Comparison of ENCODE assay signal across 11 cellular contexts in the genomic region with DNA sequence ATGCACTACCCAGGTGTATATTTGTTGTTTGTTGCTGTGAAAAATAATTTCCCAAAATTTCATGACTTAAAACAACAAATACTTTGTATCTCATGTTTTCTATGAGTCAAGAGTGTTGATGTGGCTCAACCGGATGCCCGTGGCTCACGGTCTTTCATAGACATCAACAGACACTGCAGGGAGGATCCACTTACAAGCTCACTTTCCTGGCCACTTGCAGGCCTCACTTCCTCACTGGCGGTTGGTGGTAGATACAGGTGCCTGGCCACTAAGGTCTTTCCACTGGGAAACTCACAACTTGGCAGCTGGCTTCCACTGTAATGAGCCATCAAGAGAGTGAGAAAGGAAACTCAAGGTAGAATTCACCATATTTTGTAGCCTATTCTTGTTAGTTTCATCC.
A peak's percentile ranks its signal among the peaks of the same experiment; 100 is the strongest.
DNase-seq lines count a peak whose midpoint lies in the region; ATAC-seq and TF ChIP-seq lines count a peak whose summit lies in the region.
"Had no signal": no experiment of that assay in that cellular context is flagged by ENCODE, and none has a peak within 500 bp of the region (broad histone marks: within the 10 kb centered on the region; RNA-seq: fewer than 3 reads in every experiment).

No MANE protein-coding gene starts in this region.

- CTCF ChIA-PET in PC-3 (lab: Charles Lee), result no interaction called here
- CTCF ChIA-PET in WTC11 (lab: Charles Lee), result no interaction called here

- peaks cover 13% of the 10 kb centered on the region for H3K4me1 ChIP-seq in PC-3 (ENCODE audit: insufficient read depth, low read length)

- H3K4me3 ChIP-seq in GM12865 (ENCODE audit: low read depth, low read length) (no peak overlapping the region), PC-3 (ENCODE audit: low read length) (no peak overlapping the region)
- H3K4me3 ChIP-seq: thyroid gland had no signal

- H3K36me3 Mint-ChIP-seq in mesothelial cell of epicardium, result no peaks in the 10 kb centered on the region
- no peaks in the 10 kb centered on the region for H3K36me3 Mint-ChIP-seq in WTC11
- H3K36me3 Mint-ChIP-seq: activated naive CD8-positive, alpha-beta T cell treated with anti-CD3 and anti-CD28 coated beads, Interleukin-2, amount 10 ng/mL, durations not matched to agents 7 days and 5 days had no signal

- no peaks in the 10 kb centered on the region for H3F3A ChIP-seq in PC-3 (ENCODE audit: low read length, unreplicated experiment)

- no peak overlapping the region for H3K9ac ChIP-seq in PC-3 (ENCODE audit: low read length)

- H4K20me1 ChIP-seq in PC-3 (ENCODE audit: low read length), result no peaks in the 10 kb centered on the region

- H3K27ac Mint-ChIP-seq in mesothelial cell of epicardium, result peak overlapping the region; percentile 35
- H3K27ac Mint-ChIP-seq in WTC11, result no peak overlapping the region
- H3K27ac Mint-ChIP-seq: activated CD4-positive, alpha-beta T cell treated with anti-CD3 and anti-CD28 coated beads, Interleukin-2, amount 10 ng/mL, durations not matched to agents 24 days and 14 days; activated naive CD8-positive, alpha-beta T cell treated with anti-CD3 and anti-CD28 coated beads, Interleukin-2, amount 10 ng/mL, durations not matched to agents 7 days and 5 days had no signal

- TF ChIP-seq CTCF in GM12865 (IDR thresholded peaks at IDR 0.05; ENCODE audit: insufficient read depth, low read depth, low read length, missing control alignments) (no peak), PC-3 (conservative IDR thresholded peaks at IDR 0.05; ENCODE audit: low read depth, low read length) (no peak), mesothelial cell of epicardium (IDR thresholded peaks at IDR 0.05; ENCODE audit: unreplicated experiment) (no peak), WTC11 (IDR thresholded peaks at IDR 0.05) (no peak)

- intact Hi-C loops in PC-3 (cut with micrococcal nuclease), result no loop called here

- H3K27ac ChIP-seq in PC-3 (ENCODE audit: low read length), result peak overlapping the region; percentile 60
- H3K27ac ChIP-seq: thyroid gland had no signal

- peak overlapping the region; percentile 11; the same call in 1 of the 2 replicates for H2AFZ ChIP-seq in PC-3 (ENCODE audit: low read length)

- no peaks in the 10 kb centered on the region for H3K36me3 ChIP-seq in PC-3 (ENCODE audit: low read depth, low read length)
- H3K36me3 ChIP-seq: thyroid gland had no signal

- POLR2A ChIA-PET in PC-3 (lab: Charles Lee; ENCODE audit: unreplicated experiment), result no interaction called here
- POLR2A ChIA-PET in WTC11 (lab: Charles Lee), result no interaction called here

- ATAC-seq in HG02870 (IDR thresholded peaks at IDR 0.05; ENCODE audit: unreplicated experiment) (peak; percentile 54), PC-3 (no peak), WTC11 (no peak), GM21447 (IDR thresholded peaks at IDR 0.05; ENCODE audit: unreplicated experiment) (no peak)

- H3K4me1 Mint-ChIP-seq in mesothelial cell of epicardium, result peaks cover 21% of the 10 kb centered on the region
- peaks cover 13% of the 10 kb centered on the region for H3K4me1 Mint-ChIP-seq in WTC11
- H3K4me1 Mint-ChIP-seq: activated CD4-positive, alpha-beta T cell treated with anti-CD3 and anti-CD28 coated beads, Interleukin-2, amount 10 ng/mL, durations not matched to agents 24 days and 14 days; activated naive CD8-positive, alpha-beta T cell treated with anti-CD3 and anti-CD28 coated beads, Interleukin-2, amount 10 ng/mL, durations not matched to agents 7 days and 5 days had no signal

- H3K9me3 ChIP-seq in PC-3 (ENCODE audit: low read length), result no peaks in the 10 kb centered on the region
- H3K9me3 ChIP-seq: thyroid gland had no signal

- no peaks in the 10 kb centered on the region for H3K79me2 ChIP-seq in PC-3 (ENCODE audit: low read length)

- peak overlapping the region; percentile 26; the same call in 1 of the 2 replicates for H3K4me2 ChIP-seq in PC-3 (ENCODE audit: low read length)

- DNase-seq in GM12865 (ENCODE audit: low read depth) (peak; percentile 5), PC-3 (no peak), mesothelial cell of epicardium (ENCODE audit: low spot score in 2 of 2, unreplicated experiment in 2 of 2) (no peak), superior temporal gyrus (ENCODE audit: extremely low spot score) (no peak), WTC11 (ENCODE audit: low spot score) (no peak)
- no peak for DNase-seq in activated CD8-positive, alpha-beta memory T cell treated with anti-CD3 and anti-CD28 coated beads for 24 hours
- DNase-seq: activated CD4-positive, alpha-beta T cell treated with anti-CD3 and anti-CD28 coated beads, Interleukin-2, amount 10 ng/mL, durations not matched to agents 24 days and 14 days; activated naive CD8-positive, alpha-beta T cell treated with anti-CD3 and anti-CD28 coated beads, Interleukin-2, amount 10 ng/mL, durations not matched to agents 7 days and 5 days; thyroid gland had no signal

- no peak overlapping the region for H3K4me3 Mint-ChIP-seq in mesothelial cell of epicardium
- H3K4me3 Mint-ChIP-seq in WTC11, result no peak overlapping the region
- H3K4me3 Mint-ChIP-seq: activated CD4-positive, alpha-beta T cell treated with anti-CD3 and anti-CD28 coated beads, Interleukin-2, amount 10 ng/mL, durations not matched to agents 24 days and 14 days; activated naive CD8-positive, alpha-beta T cell treated with anti-CD3 and anti-CD28 coated beads, Interleukin-2, amount 10 ng/mL, durations not matched to agents 7 days and 5 days had no signal

- no TSS peak for BruUV-seq in PC-3 (replicated peaks; lab: Mats Ljungman, UMichigan)

- H3K9me3 Mint-ChIP-seq in mesothelial cell of epicardium (no peaks in the 10 kb centered on the region), WTC11 (no peaks in the 10 kb centered on the region)
- H3K9me3 Mint-ChIP-seq: activated CD4-positive, alpha-beta T cell treated with anti-CD3 and anti-CD28 coated beads, Interleukin-2, amount 10 ng/mL, durations not matched to agents 24 days and 14 days; activated naive CD8-positive, alpha-beta T cell treated with anti-CD3 and anti-CD28 coated beads, Interleukin-2, amount 10 ng/mL, durations not matched to agents 7 days and 5 days had no signal

- H3K27me3 ChIP-seq in PC-3 (ENCODE audit: low read length), result no peaks in the 10 kb centered on the region
- H3K27me3 ChIP-seq: thyroid gland had no signal

- no peaks in the 10 kb centered on the region for H3K27me3 Mint-ChIP-seq in mesothelial cell of epicardium (ENCODE audit: low read depth)
- H3K27me3 Mint-ChIP-seq in WTC11 (ENCODE audit: low read depth), result no peaks in the 10 kb centered on the region
- H3K27me3 Mint-ChIP-seq: activated CD4-positive, alpha-beta T cell treated with anti-CD3 and anti-CD28 coated beads, Interleukin-2, amount 10 ng/mL, durations not matched to agents 24 days and 14 days; activated naive CD8-positive, alpha-beta T cell treated with anti-CD3 and anti-CD28 coated beads, Interleukin-2, amount 10 ng/mL, durations not matched to agents 7 days and 5 days had no signal

- no peaks in the 10 kb centered on the region for H3K9me2 ChIP-seq in PC-3 (replicated peaks; ENCODE audit: low read length)

TF ChIP-seq in WTC11, 78 proteins besides CTCF, POLR2A, EP300 and RAD21:
- TF ChIP-seq FOXK1 (CRISPR knock-in tag; IDR thresholded peaks at IDR 0.05) (no peak), EMX1 (CRISPR knock-in tag; IDR thresholded peaks at IDR 0.05) (no peak), USF2 (CRISPR knock-in tag; IDR thresholded peaks at IDR 0.05) (no peak), NR2C2 (CRISPR knock-in tag; IDR thresholded peaks at IDR 0.05) (no peak), ETV6 (CRISPR knock-in tag; IDR thresholded peaks at IDR 0.05) (no peak), OVOL2 (CRISPR knock-in tag; IDR thresholded peaks at IDR 0.05; ENCODE audit: borderline replicate concordance) (no peak), CREB1 (CRISPR knock-in tag; IDR thresholded peaks at IDR 0.05) (no peak), ZNF416 (CRISPR knock-in tag; IDR thresholded peaks at IDR 0.05) (no peak), ZNF423 (CRISPR knock-in tag; IDR thresholded peaks at IDR 0.05) (no peak), KAT7 (CRISPR knock-in tag; IDR thresholded peaks at IDR 0.05; ENCODE audit: borderline replicate concordance) (no peak), JUN (CRISPR knock-in tag; IDR thresholded peaks at IDR 0.05) (no peak)
- TF ChIP-seq, protein P1, sequence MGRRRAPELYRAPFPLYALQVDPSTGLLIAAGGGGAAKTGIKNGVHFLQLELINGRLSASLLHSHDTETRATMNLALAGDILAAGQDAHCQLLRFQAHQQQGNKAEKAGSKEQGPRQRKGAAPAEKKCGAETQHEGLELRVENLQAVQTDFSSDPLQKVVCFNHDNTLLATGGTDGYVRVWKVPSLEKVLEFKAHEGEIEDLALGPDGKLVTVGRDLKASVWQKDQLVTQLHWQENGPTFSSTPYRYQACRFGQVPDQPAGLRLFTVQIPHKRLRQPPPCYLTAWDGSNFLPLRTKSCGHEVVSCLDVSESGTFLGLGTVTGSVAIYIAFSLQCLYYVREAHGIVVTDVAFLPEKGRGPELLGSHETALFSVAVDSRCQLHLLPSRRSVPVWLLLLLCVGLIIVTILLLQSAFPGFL (CRISPR knock-in tag; IDR thresholded peaks at IDR 0.05; ENCODE audit: borderline replicate concordance), result no peak
- TF ChIP-seq, protein P2, sequence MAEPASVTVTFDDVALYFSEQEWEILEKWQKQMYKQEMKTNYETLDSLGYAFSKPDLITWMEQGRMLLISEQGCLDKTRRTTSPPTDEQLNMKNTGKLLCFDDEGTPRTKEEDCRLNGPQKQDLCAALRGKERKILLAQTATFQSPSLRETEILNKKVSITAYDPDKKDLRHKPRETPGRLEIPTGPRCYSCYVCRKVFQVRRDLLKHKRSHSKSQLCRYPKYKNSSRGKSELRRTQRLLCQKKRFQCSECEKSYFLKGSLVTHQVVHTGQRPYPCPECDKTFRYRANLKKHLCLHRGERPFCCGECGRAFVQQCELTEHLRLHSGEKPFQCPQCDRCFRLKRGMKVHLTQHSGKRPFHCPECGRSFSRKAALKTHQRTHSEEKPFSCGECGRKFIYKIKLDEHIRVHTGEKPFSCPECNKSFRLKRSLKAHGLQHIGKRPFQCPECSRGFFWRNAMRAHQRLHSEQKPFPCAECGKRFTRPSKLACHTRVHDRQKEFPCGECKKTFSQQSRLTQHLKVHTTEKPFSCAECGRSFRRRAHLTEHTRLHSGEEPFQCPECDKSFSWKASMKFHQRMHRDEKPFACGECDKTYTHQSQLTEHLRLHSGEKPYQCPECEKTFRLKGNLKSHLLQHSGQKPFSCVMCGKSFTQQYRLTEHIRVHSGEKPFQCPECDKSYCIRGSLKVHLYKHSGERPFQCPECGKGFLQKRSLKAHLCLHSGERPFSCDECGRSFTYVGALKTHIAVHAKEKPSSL (CRISPR knock-in tag; conservative IDR thresholded peaks at IDR 0.05), result no peak
TF ChIP-seq in WTC11: peak in this region for 0.
